18 cellular contexts compared by ENCODE assay signal in the genomic region with DNA sequence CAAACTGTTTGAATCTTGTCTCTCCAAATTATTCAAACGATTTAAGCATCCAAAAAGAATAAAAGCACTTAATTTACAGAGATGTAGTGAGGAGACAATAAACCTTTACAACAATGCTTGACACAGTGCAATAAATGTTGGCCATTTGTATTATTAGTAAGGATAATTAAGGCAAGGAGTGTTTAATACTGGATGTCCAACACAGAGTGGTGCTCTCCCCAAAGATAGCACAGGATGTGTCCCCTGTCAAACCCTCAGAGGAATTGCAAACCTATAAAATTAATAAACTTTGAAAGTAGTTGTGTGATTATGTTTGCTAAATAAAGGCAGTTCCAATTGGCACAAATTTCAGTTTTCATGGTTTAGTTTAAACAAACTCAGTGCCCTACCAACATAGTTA.
DNase-seq lines count a peak whose midpoint lies in the region; ATAC-seq and TF ChIP-seq lines count a peak whose summit lies in the region.
"Had no signal": no experiment of that assay in that cellular context is flagged by ENCODE, and none has a peak within 500 bp of the region (broad histone marks: within the 10 kb centered on the region; RNA-seq: fewer than 3 reads in every experiment).

No MANE protein-coding gene starts in this region.

- no peak for ATAC-seq in HG03457 (IDR thresholded peaks at IDR 0.05; ENCODE audit: unreplicated experiment)
- ATAC-seq in HG02571 (IDR thresholded peaks at IDR 0.05; ENCODE audit: unreplicated experiment): no peak
- ATAC-seq: CD8-positive, alpha-beta T cell had no signal

- no peak overlapping the region for H3K4me3 ChIP-seq in OCI-LY3 (ENCODE audit: low read length)
- H3K4me3 ChIP-seq: BLaER1 had no signal

- peaks cover 11% of the 10 kb centered on the region for H3K4me1 ChIP-seq in OCI-LY3 (ENCODE audit: low read length)
- H3K4me1 ChIP-seq: BE2C, Caco-2 had no signal

- no peak overlapping the region for H3K9ac ChIP-seq in OCI-LY3 (ENCODE audit: low read length)
- H3K9ac ChIP-seq: BLaER1 had no signal

- no peaks in the 10 kb centered on the region for H3K79me2 ChIP-seq in OCI-LY3 (ENCODE audit: low read length)

- H3K4me2 ChIP-seq in OCI-LY3 (ENCODE audit: low read length): no peak overlapping the region
- H3K4me2 ChIP-seq: BLaER1 had no signal

- no peak overlapping the region for H2AFZ ChIP-seq in OCI-LY3 (ENCODE audit: low read depth, low read length)

- no peaks in the 10 kb centered on the region for H3K36me3 ChIP-seq in OCI-LY3 (replicated peaks; ENCODE audit: low read depth, low read length)
- H3K36me3 ChIP-seq: BE2C, BLaER1 had no signal

- H3K9me3 ChIP-seq in OCI-LY3 (ENCODE audit: insufficient read depth, low read length): no peaks in the 10 kb centered on the region
- H3K9me3 ChIP-seq: BE2C, Caco-2 had no signal

- peak; percentile 59 for TF ChIP-seq CTCF in LNCAP (IDR thresholded peaks at IDR 0.05)
- 0 out of 2 replicates have a peak, but pooled peaks have one; percentile 5 for TF ChIP-seq CTCF in OCI-LY3 (IDR thresholded peaks at IDR 0.05; ENCODE audit: low read depth, low read length)
- peak; percentile 68 for TF ChIP-seq CTCF in VCaP (conservative IDR thresholded peaks at IDR 0.05)

- no peak for DNase-seq in activated CD8-positive, alpha-beta memory T cell treated with anti-CD3 and anti-CD28 coated beads, Interleukin-2, amount 50 U/mL, for 4 hours
- DNase-seq in occipital lobe (lab: John Stamatoyannopoulos, UW): no peak
- DNase-seq: 8988T; ACHN; BE2C; C1 segment of cervical spinal cord; Caco-2; Calu3; CD4-positive, alpha-beta T cell; CD8-positive, alpha-beta T cell; DMS79 treated with DMSO at 0.1 percent for 48 hours; GF-D8 had no signal

- no peaks in the 10 kb centered on the region for H3K27me3 ChIP-seq in OCI-LY3 (ENCODE audit: low read depth, low read length)
- H3K27me3 ChIP-seq: BE2C, BLaER1 had no signal

- no peak overlapping the region for H3K27ac ChIP-seq in OCI-LY3 (ENCODE audit: low read length)
- no peak overlapping the region for H3K27ac ChIP-seq in VCaP
- H3K27ac ChIP-seq: BLaER1 had no signal

- H4K20me1 ChIP-seq in OCI-LY3 (ENCODE audit: insufficient read depth, low read length): no peaks in the 10 kb centered on the region
- H4K20me1 ChIP-seq: BLaER1 had no signal

Comparison
In these comparisons a context has a peak if more than half of its experiments do, and no peak if none do; other contexts are left out.
1. CTCF ChIP-seq: peak in every context shown above with its lines; median percentile 68 in VCaP; 59 in LNCAP; 5 in OCI-LY3.